13 cellular contexts compared by ENCODE assay signal in the genomic region with DNA sequence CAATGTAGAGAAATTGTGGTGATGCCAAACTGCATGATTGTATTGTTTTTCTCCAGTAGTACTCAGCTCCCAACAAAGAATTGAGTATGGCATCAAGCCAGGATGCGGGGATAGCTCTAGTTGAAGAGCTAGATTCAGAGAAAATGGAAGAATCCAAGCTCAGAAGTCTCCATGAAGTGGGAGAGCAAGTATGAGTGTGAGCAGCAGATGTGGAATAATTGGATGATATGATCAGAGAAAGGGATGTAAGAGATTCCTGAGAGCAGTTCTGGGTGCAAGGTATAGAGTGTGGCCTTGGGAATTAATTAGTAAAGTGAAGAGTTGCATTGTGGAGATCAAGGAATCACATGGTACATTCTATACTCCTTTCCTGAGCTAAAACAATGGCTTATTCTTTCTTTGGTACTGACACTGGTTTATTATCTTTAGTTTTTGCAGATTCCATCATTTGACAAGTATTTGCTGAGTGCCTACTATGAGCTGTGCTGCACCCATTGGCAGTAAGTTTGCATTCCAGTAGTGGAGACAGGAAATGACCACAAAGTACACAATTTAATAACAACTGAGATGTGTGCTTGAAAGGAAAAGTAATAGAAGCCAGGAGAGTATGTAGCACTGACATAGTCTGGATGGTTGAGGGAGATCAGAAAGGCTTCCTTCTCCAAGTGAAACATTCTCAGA.
DNase-seq lines count a peak whose midpoint lies in the region; ATAC-seq, FAIRE-seq and TF ChIP-seq lines count a peak whose summit lies in the region.
"Had no signal": no experiment of that assay in that cellular context is flagged by ENCODE, and none has a peak within 500 bp of the region (broad histone marks: within the 10 kb centered on the region; RNA-seq: fewer than 3 reads in every experiment).

No MANE protein-coding gene starts in this region.

- no peak overlapping the region for H4K91ac ChIP-seq in mesenchymal stem cell (ENCODE audit: low read length)

- no peaks in the 10 kb centered on the region for H3K9me2 ChIP-seq in Karpas-422 (replicated peaks; ENCODE audit: insufficient read depth, low read length)

- FAIRE-seq in HTR-8/SVneo (lab: Jason Lieb, UNC): peak; percentile 55

- H2BK12ac ChIP-seq in mesenchymal stem cell (ENCODE audit: low read length in 2 of 2): no peak overlapping the region

- H3K9ac ChIP-seq in mesenchymal stem cell (ENCODE audit: low read length): peak overlapping the region; percentile 14
- no peak overlapping the region for H3K9ac ChIP-seq in Karpas-422 (ENCODE audit: low read length)

- H3K4ac ChIP-seq in mesenchymal stem cell (ENCODE audit: low read depth in 1 of 2, low read length in 2 of 2): no peak overlapping the region

- H2AK5ac ChIP-seq in mesenchymal stem cell (ENCODE audit: low read length, severe bottlenecking): no peak overlapping the region

- no peak overlapping the region for H2BK15ac ChIP-seq in mesenchymal stem cell (ENCODE audit: low read depth, poor library complexity, severe bottlenecking)

- H3K27me3 ChIP-seq in mesenchymal stem cell (ENCODE audit: control insufficient read depth in 1 of 2, insufficient read depth in 1 of 2, low read length in 2 of 2) (no peaks in the 10 kb centered on the region), Karpas-422 (ENCODE audit: low read length) (no peaks in the 10 kb centered on the region)
- H3K27me3 ChIP-seq: right atrium auricular region had no signal

- H3K79me1 ChIP-seq in mesenchymal stem cell (replicated peaks; ENCODE audit: low read length, poor library complexity, severe bottlenecking): no peaks in the 10 kb centered on the region

- H3K4me2 ChIP-seq in mesenchymal stem cell (ENCODE audit: low read length, poor library complexity, severe bottlenecking) (no peak overlapping the region), Karpas-422 (ENCODE audit: low read depth, low read length, poor library complexity, severe bottlenecking) (no peak overlapping the region)

- H3K18ac ChIP-seq in mesenchymal stem cell (ENCODE audit: low read depth in 1 of 2, low read length in 2 of 2): no peak overlapping the region

- no peaks in the 10 kb centered on the region for H4K20me1 ChIP-seq in Karpas-422 (ENCODE audit: insufficient read depth, low read depth, low read length)

- H3K79me2 ChIP-seq in Karpas-422 (ENCODE audit: low read length): no peaks in the 10 kb centered on the region

- ATAC-seq in GM18511 (IDR thresholded peaks at IDR 0.05; ENCODE audit: unreplicated experiment): no peak
- no peak for ATAC-seq in GM18868 (IDR thresholded peaks at IDR 0.05; ENCODE audit: unreplicated experiment)
- ATAC-seq: Right ventricle myocardium inferior had no signal

- no peak overlapping the region for H3K23ac ChIP-seq in mesenchymal stem cell (ENCODE audit: low read length in 2 of 2)

- 66% methylated on average over 1 of the region's 1 CpG for WGBS in mesenchymal stem cell

- TF ChIP-seq CTCF in AG09319 (IDR thresholded peaks at IDR 0.05; ENCODE audit: low read depth, low read length): no peak

- no peaks in the 10 kb centered on the region for H3K9me3 ChIP-seq in mesenchymal stem cell (ENCODE audit: control insufficient read depth, low read length)
- no peaks in the 10 kb centered on the region for H3K9me3 ChIP-seq in Karpas-422 (ENCODE audit: low read length)
- H3K9me3 ChIP-seq: right atrium auricular region had no signal

- DNase-seq in AG09319 (ENCODE audit: extremely low read depth, low read depth) (peak; percentile 16), HTR-8/SVneo (ENCODE audit: insufficient read length, low spot score) (no peak), mesenchymal stem cell (peak; percentile 71), Karpas-422 (no peak), GDM1 (lab: John Stamatoyannopoulos, UW) (no peak)
- DNase-seq: activated gamma-delta T cell treated with Interleukin-2 at 50 U/mL for 16 hours; effector memory CD4-positive, alpha-beta T cell; islet precursor cell had no signal

- H2AFZ ChIP-seq in mesenchymal stem cell (ENCODE audit: low read depth, low read length): no peak overlapping the region
- no peak overlapping the region for H2AFZ ChIP-seq in Karpas-422 (ENCODE audit: low read length)

- H3K4me3 ChIP-seq in mesenchymal stem cell (ENCODE audit: insufficient read depth in 1 of 2, low read depth in 1 of 2, low read length in 2 of 2) (no peak overlapping the region), Karpas-422 (ENCODE audit: low read length) (no peak overlapping the region)
- H3K4me3 ChIP-seq: right atrium auricular region had no signal

- H3K4me1 ChIP-seq in mesenchymal stem cell (ENCODE audit: control insufficient read depth, insufficient read depth, low read depth, low read length): no peaks in the 10 kb centered on the region
- no peaks in the 10 kb centered on the region for H3K4me1 ChIP-seq in Karpas-422 (ENCODE audit: low read length)
- H3K4me1 ChIP-seq: right atrium auricular region had no signal

- H3K14ac ChIP-seq in mesenchymal stem cell (ENCODE audit: low read length in 2 of 2): no peak overlapping the region

- no peak overlapping the region for H2BK120ac ChIP-seq in mesenchymal stem cell (ENCODE audit: low read depth, low read length)

- H2BK5ac ChIP-seq in mesenchymal stem cell (ENCODE audit: low read depth, low read length, poor library complexity, severe bottlenecking): no peak overlapping the region

- no peak overlapping the region for H4K8ac ChIP-seq in mesenchymal stem cell (ENCODE audit: low read length)

- H3K27ac ChIP-seq in cingulate gyrus (ENCODE audit: low read depth, low read length): peak overlapping the region; percentile 89
- H3K27ac ChIP-seq in mesenchymal stem cell (ENCODE audit: low read length, poor library complexity, severe bottlenecking): peak overlapping the region; percentile 55
- H3K27ac ChIP-seq in Karpas-422 (ENCODE audit: low read length): no peak overlapping the region
- H3K27ac ChIP-seq: right atrium auricular region had no signal

- peaks cover 0 to 7% of the 10 kb centered on the region in 2 experiments for H3K36me3 ChIP-seq in mesenchymal stem cell (ENCODE audit: control insufficient read depth in 1 of 2, insufficient read depth in 2 of 2, low read depth in 1 of 2, low read length in 2 of 2)
- H3K36me3 ChIP-seq in Karpas-422 (ENCODE audit: insufficient read depth, low read length): no peaks in the 10 kb centered on the region
- H3K36me3 ChIP-seq: right atrium auricular region had no signal

Comparison
In these comparisons a context has a peak if more than half of its experiments do, and no peak if none do; other contexts are left out.
1. DNase-seq: peak in AG09319 (single experiment) and mesenchymal stem cell (single experiment); none in HTR-8/SVneo (single experiment), Karpas-422 (single experiment) and GDM1 (single experiment).